ENCODE assay signal across 1 cellular context in the genomic region with DNA sequence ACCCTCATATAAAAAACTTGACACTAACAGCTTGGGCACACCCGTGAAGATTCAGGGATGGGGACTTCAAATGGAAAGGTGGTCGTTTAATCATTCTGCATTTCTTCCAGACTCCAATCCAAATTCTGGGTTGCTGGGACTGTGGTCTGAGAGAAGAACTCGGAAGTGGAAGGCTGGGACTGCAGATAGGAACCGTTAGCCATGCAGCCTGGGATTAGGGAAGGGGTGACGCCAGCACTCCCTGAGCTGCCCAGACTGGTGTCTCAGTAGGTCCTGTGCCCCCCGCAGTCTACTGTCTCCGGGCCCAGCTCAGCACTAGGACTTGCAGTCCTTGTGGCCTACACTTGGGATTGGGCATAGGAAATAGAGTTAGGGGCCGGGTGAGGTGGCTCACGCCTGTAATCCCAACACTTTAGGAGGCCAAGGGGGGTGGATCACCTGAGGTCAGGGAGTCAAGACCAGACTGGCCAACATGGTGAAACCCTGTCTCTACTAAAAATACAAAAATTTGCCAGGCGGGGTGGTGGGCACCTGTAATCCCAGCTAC.
TF ChIP-seq lines count a peak whose summit lies in the region.

No MANE protein-coding gene starts in this region.

TF ChIP-seq in liver, 16 proteins besides CTCF, POLR2A, EP300 and RAD21 (continued from another document):
- TF ChIP-seq SP1 (IDR thresholded peaks at IDR 0.05): no peak
- TF ChIP-seq GABPA (IDR thresholded peaks at IDR 0.05 in 1 of 2, conservative IDR thresholded peaks at IDR 0.05 in 1 of 2): no peak
- TF ChIP-seq NR2F2 (IDR thresholded peaks at IDR 0.05): no peak
- no peak for TF ChIP-seq HNF4A (conservative IDR thresholded peaks at IDR 0.05)
- TF ChIP-seq, protein P1, sequence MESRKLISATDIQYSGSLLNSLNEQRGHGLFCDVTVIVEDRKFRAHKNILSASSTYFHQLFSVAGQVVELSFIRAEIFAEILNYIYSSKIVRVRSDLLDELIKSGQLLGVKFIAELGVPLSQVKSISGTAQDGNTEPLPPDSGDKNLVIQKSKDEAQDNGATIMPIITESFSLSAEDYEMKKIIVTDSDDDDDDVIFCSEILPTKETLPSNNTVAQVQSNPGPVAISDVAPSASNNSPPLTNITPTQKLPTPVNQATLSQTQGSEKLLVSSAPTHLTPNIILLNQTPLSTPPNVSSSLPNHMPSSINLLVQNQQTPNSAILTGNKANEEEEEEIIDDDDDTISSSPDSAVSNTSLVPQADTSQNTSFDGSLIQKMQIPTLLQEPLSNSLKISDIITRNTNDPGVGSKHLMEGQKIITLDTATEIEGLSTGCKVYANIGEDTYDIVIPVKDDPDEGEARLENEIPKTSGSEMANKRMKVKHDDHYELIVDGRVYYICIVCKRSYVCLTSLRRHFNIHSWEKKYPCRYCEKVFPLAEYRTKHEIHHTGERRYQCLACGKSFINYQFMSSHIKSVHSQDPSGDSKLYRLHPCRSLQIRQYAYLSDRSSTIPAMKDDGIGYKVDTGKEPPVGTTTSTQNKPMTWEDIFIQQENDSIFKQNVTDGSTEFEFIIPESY (IDR thresholded peaks at IDR 0.05): no peak
